In genomic region chr20:4795394-4795793, GRCh38 we compare ENCODE assay signal across 1 cellular context.
TF ChIP-seq lines count a peak whose summit lies in the region.

No MANE protein-coding gene starts in this region.

TF ChIP-seq in IMR-90, 13 proteins besides CTCF, POLR2A, EP300 and RAD21 (continued from another document):
- TF ChIP-seq FOS (IDR thresholded peaks at IDR 0.05; ENCODE audit: low read depth, low read length) (peak; percentile 63; the same call in 1 of the 2 replicates), BHLHE40 (IDR thresholded peaks at IDR 0.05; ENCODE audit: low read depth, low read length) (no peak)
